In genomic region chr18:12059334-12060181, GRCh38 we compare ENCODE assay signal across 27 cellular contexts. TPM values are rescaled to one million over a fixed set of nuclear protein-coding genes. Genes with fewer than 3 reads are reported as not detected.
DNase-seq lines count a peak whose midpoint lies in the region; ATAC-seq and TF ChIP-seq lines count a peak whose summit lies in the region.
"Had no signal": no experiment of that assay in that cellular context is flagged by ENCODE, and none has a peak within 500 bp of the region (broad histone marks: within the 10 kb centered on the region; RNA-seq: fewer than 3 reads in every experiment).

No MANE protein-coding gene starts in this region.

- no peaks in the 10 kb centered on the region for H3K9me2 ChIP-seq in PC-9 (ENCODE audit: insufficient read depth)

- H3K4me3 ChIP-seq in PC-9 (no peak overlapping the region), neuronal stem cell (ENCODE audit: low read length in 2 of 2) (no peak overlapping the region), testis (no peak overlapping the region)
- H3K4me3 ChIP-seq: colonic mucosa, heart left ventricle, mucosa of descending colon, stomach had no signal

- H3K4me2 ChIP-seq in PC-9 (peak overlapping the region; percentile 65; the same call in 1 of the 2 replicates), neuronal stem cell (ENCODE audit: insufficient read depth, low read length, poor library complexity, severe bottlenecking) (no peak overlapping the region)

- no peak overlapping the region for H2AFZ ChIP-seq in PC-9
- H2AFZ ChIP-seq in neuronal stem cell (ENCODE audit: low read length) = no peak overlapping the region

- H3K36me3 ChIP-seq in PC-9 (ENCODE audit: low read depth) = no peaks in the 10 kb centered on the region
- no peaks in the 10 kb centered on the region for H3K36me3 ChIP-seq in neuronal stem cell (replicated peaks in 1 of 2; ENCODE audit: control insufficient read depth in 2 of 2, insufficient read depth in 2 of 2, low read length in 2 of 2)
- H3K36me3 ChIP-seq in testis (ENCODE audit: low read depth, missing control alignments) = no peaks in the 10 kb centered on the region
- H3K36me3 ChIP-seq: brain microvascular endothelial cell, colonic mucosa, heart left ventricle, stomach, upper lobe of left lung had no signal

- peak overlapping the region; percentile 47 for H3K23ac ChIP-seq in neuronal stem cell (ENCODE audit: low read depth, low read length, poor library complexity)

- no peak overlapping the region for H2BK120ac ChIP-seq in neuronal stem cell (ENCODE audit: low read depth, low read length)

- no peaks in the 10 kb centered on the region for H3F3A ChIP-seq in PC-9 (ENCODE audit: insufficient read depth, low read depth)

- no peaks in the 10 kb centered on the region for H3K4me1 Mint-ChIP-seq in Calu3 (ENCODE audit: low read depth, unreplicated experiment)
- H3K4me1 Mint-ChIP-seq: activated CD4-positive, alpha-beta T cell treated with anti-CD3 and anti-CD28 coated beads, Interleukin-2, amount 10 ng/mL, durations not matched to agents 7 days and 5 days had no signal

- H3K9me3 Mint-ChIP-seq in Calu3 (ENCODE audit: low read depth, unreplicated experiment) = no peaks in the 10 kb centered on the region
- H3K9me3 Mint-ChIP-seq: activated CD4-positive, alpha-beta T cell treated with anti-CD3 and anti-CD28 coated beads, Interleukin-2, amount 10 ng/mL, durations not matched to agents 7 days and 5 days; activated T-helper 2 cell treated with anti-CD3 and anti-CD28 coated beads, Interferon-gamma antibody, Interleukin-2, Interleukin-4, amounts not matched to agents 10 μg/mL and 5 μg/mL and 100 μg/mL, durations not matched to agents 14 hours and 24 hours and 36 hours had no signal

- no peak overlapping the region for H2BK15ac ChIP-seq in neuronal stem cell (ENCODE audit: low read length)

- BruUV-seq in PC-9 (replicated peaks; lab: Mats Ljungman, UMichigan) (no TSS peak), Calu3 (replicated peaks; lab: Mats Ljungman, UMichigan) (no TSS peak)

- peak overlapping the region; percentile 17 for H4K91ac ChIP-seq in neuronal stem cell (ENCODE audit: low read depth, low read length, poor library complexity)

- H3K4me1 ChIP-seq in PC-9 (replicated peaks; ENCODE audit: insufficient read depth) (no peaks in the 10 kb centered on the region), neuronal stem cell (ENCODE audit: control insufficient read depth in 2 of 2, insufficient read depth in 1 of 2, low read depth in 1 of 2, low read length in 2 of 2) (no peaks in the 10 kb centered on the region), testis (no peaks in the 10 kb centered on the region)
- H3K4me1 ChIP-seq: colonic mucosa, heart left ventricle, stomach, upper lobe of left lung had no signal

- POLR2A ChIA-PET in PC-9 (lab: Charles Lee; ENCODE audit: unreplicated experiment) = interaction anchor here (0.6 kb wide), 2 partner anchors 20 to 157 kb away, joined by 3 to 6 read pairs; no protein-coding TSS in a partner anchor

- no CpG with 5 or more reads among the region's 16 CpGs for WGBS in neuronal stem cell (ENCODE audit: extremely low coverage in 2 of 2, insufficient read length in 2 of 2, insufficient replicate concordance in 1 of 2), 2 donors
- WGBS in testis, 2 donors = 87 to 96% methylated on average over 10 to 16 of the region's 16 CpGs

- no peak overlapping the region for H3K27ac Mint-ChIP-seq in Calu3 (ENCODE audit: unreplicated experiment)
- H3K27ac Mint-ChIP-seq: activated CD4-positive, alpha-beta T cell treated with anti-CD3 and anti-CD28 coated beads, Interleukin-2, amount 10 ng/mL, durations not matched to agents 7 days and 5 days; activated T-helper 2 cell treated with anti-CD3 and anti-CD28 coated beads, Interferon-gamma antibody, Interleukin-2, Interleukin-4, amounts not matched to agents 10 μg/mL and 5 μg/mL and 100 μg/mL, durations not matched to agents 14 hours and 24 hours and 36 hours; T-helper 17 cell had no signal

- H3K27me3 ChIP-seq in PC-9 (ENCODE audit: insufficient read depth, low read depth) (no peaks in the 10 kb centered on the region), neuronal stem cell (ENCODE audit: control insufficient read depth in 3 of 3, insufficient read depth in 3 of 3, low read depth in 1 of 3, low read length in 3 of 3) (peaks cover 0 to 3% (median 0%) of the 10 kb centered on the region in 3 experiments), testis (no peaks in the 10 kb centered on the region)
- H3K27me3 ChIP-seq: brain microvascular endothelial cell, colonic mucosa, heart left ventricle, stomach, upper lobe of left lung had no signal

- H3K4me3 Mint-ChIP-seq in Calu3 (ENCODE audit: low read depth, unreplicated experiment) = no peak overlapping the region
- H3K4me3 Mint-ChIP-seq: activated CD4-positive, alpha-beta T cell treated with anti-CD3 and anti-CD28 coated beads, Interleukin-2, amount 10 ng/mL, durations not matched to agents 7 days and 5 days; T-helper 17 cell had no signal

- ATAC-seq in HG03097 (IDR thresholded peaks at IDR 0.05; ENCODE audit: low FRiP score, unreplicated experiment) = no peak
- ATAC-seq: left ventricle myocardium superior, mucosa of descending colon, T-helper 17 cell had no signal

- H3K27ac ChIP-seq in PC-9 (no peak overlapping the region), neuronal stem cell (replicated peaks; ENCODE audit: low read length) (no peak overlapping the region), testis (no peak overlapping the region)
- H3K27ac ChIP-seq: brain microvascular endothelial cell, colonic mucosa, heart left ventricle, stomach had no signal

- DNase-seq in D341Med (ENCODE audit: low spot score) (peak; percentile 38), NAMALWA (ENCODE audit: low spot score) (peak; percentile 20), PC-9 (no peak), neuronal stem cell (ENCODE audit: low spot score) (no peak), testis (no peak), inferior parietal cortex (ENCODE audit: extremely low spot score) (no peak), Calu3 (no peak)
- DNase-seq: activated CD4-positive, alpha-beta T cell treated with anti-CD3 and anti-CD28 coated beads, Interleukin-2, amount 10 ng/mL, durations not matched to agents 7 days and 5 days; brain microvascular endothelial cell; colonic mucosa; COR-L47; heart left ventricle; KG1; left ventricle myocardium superior; NCI-H187 treated with DMSO at 0.1 percent for 48 hours; NCI-H510A treated with DMSO at 0.1 percent for 48 hours; SIG-M5; small intestine; stimulated activated CD4-positive, alpha-beta T cell treated with anti-CD3 and anti-CD28 coated beads, Interleukin-2, amount 100 ng/mL, for 48 hours; stomach; T-helper 17 cell had no signal

- H3K9ac ChIP-seq in neuronal stem cell (ENCODE audit: low read depth, low read length, poor library complexity) = no peak overlapping the region

- H4K20me1 ChIP-seq in PC-9 (ENCODE audit: insufficient read depth) = no peaks in the 10 kb centered on the region

- no peak for TF ChIP-seq POLR2A in testis (IDR thresholded peaks at IDR 0.05)

- H3K18ac ChIP-seq in neuronal stem cell (ENCODE audit: low read length) = peak overlapping the region; percentile 52

- TF ChIP-seq CTCF in PC-9 (conservative IDR thresholded peaks at IDR 0.05) (no peak), testis (IDR thresholded peaks at IDR 0.05) (no peak), Calu3 (IDR thresholded peaks at IDR 0.05; ENCODE audit: unreplicated experiment) (no peak)

- H3K27me3 Mint-ChIP-seq in Calu3 (ENCODE audit: unreplicated experiment) = peaks cover 15% of the 10 kb centered on the region
- H3K27me3 Mint-ChIP-seq: activated CD4-positive, alpha-beta T cell treated with anti-CD3 and anti-CD28 coated beads, Interleukin-2, amount 10 ng/mL, durations not matched to agents 7 days and 5 days had no signal

- CTCF ChIA-PET in PC-9 (lab: Charles Lee) (interaction anchor here (0.6 to 0.7 kb wide), 3 partner anchors 17 to 268 kb away, joined by 3 to 13 read pairs (median 3); no protein-coding TSS in a partner anchor), Calu3 (lab: Charles Lee) (interaction anchor here (0.8 to 1.5 kb wide), 2 partner anchors 11 to 15 kb away, joined by 3 read pairs; no protein-coding TSS in a partner anchor)

- H2AK5ac ChIP-seq in neuronal stem cell (ENCODE audit: low read depth, low read length) = peak overlapping the region; percentile 61

- peak overlapping the region; percentile 49 for H2BK12ac ChIP-seq in neuronal stem cell (ENCODE audit: low read length)

- H3K79me2 ChIP-seq in PC-9 (ENCODE audit: low read depth) = no peaks in the 10 kb centered on the region

- H2BK5ac ChIP-seq in neuronal stem cell (ENCODE audit: low read length) = no peak overlapping the region

- no peaks in the 10 kb centered on the region for H3K79me1 ChIP-seq in neuronal stem cell (ENCODE audit: low read depth, low read length)

- no peak overlapping the region for H3K4ac ChIP-seq in neuronal stem cell (ENCODE audit: low read length)

- H4K8ac ChIP-seq in neuronal stem cell (ENCODE audit: low read depth, low read length) = no peak overlapping the region

- no peaks in the 10 kb centered on the region for H3K36me3 Mint-ChIP-seq in Calu3 (ENCODE audit: insufficient read depth, unreplicated experiment)

- intact Hi-C loops in PC-9 (cut with micrococcal nuclease; ENCODE audit: unreplicated experiment) = no loop called here
- intact Hi-C loops in testis (cut with DNase I; ENCODE audit: low total_unique reads) = no loop called here
- intact Hi-C loops in Calu3 (cut with micrococcal nuclease; ENCODE audit: unreplicated experiment) = no loop called here

- H3K9me3 ChIP-seq in PC-9 (ENCODE audit: insufficient read depth, low read depth) = no peaks in the 10 kb centered on the region
- H3K9me3 ChIP-seq in neuronal stem cell (replicated peaks in 1 of 2; ENCODE audit: control insufficient read depth in 2 of 2, insufficient read depth in 1 of 2, low read depth in 1 of 2, low read length in 2 of 2) = no peaks in the 10 kb centered on the region
- no peaks in the 10 kb centered on the region for H3K9me3 ChIP-seq in testis
- H3K9me3 ChIP-seq: colonic mucosa, heart left ventricle, mucosa of descending colon, stomach, upper lobe of left lung had no signal

- H3K14ac ChIP-seq in neuronal stem cell (ENCODE audit: low read length) = peak overlapping the region; percentile 79

RNA-seq across cellular contexts. Expression of gene ANKRD62, which starts 34.1 kb away (rescaled TPM):
- total RNA-seq in PC-9 (2021) (0.20 TPM in 1 of 2 replicates, not detected in the other), testis (10 to 100 TPM; 25.5 to 56.8 TPM), Calu3 (2022) (not detected in 2 replicates)
- polyA plus RNA-seq in neuronal stem cell (2013, experiment 1 of 2) = not detected
- not detected for polyA plus RNA-seq in neuronal stem cell (2013, experiment 2 of 2)
- 2.8 TPM for polyA plus RNA-seq in testis (ENCODE audit: insufficient read depth, low read depth, low replicate concordance)
- total RNA-seq: activated CD4-positive, alpha-beta T cell treated with anti-CD3 and anti-CD28 coated beads, Interleukin-2, amount 10 ng/mL, durations not matched to agents 7 days and 5 days; activated T-helper 2 cell treated with anti-CD3 and anti-CD28 coated beads, Interferon-gamma antibody, Interleukin-2, Interleukin-4, amounts not matched to agents 10 μg/mL and 5 μg/mL and 100 μg/mL, durations not matched to agents 14 hours and 24 hours and 36 hours; heart left ventricle; left ventricle myocardium superior; pulmonary artery endothelial cell; T-helper 17 cell had no signal
- polyA plus RNA-seq: heart left ventricle, neural cell, stomach had no signal

Comparison
In these comparisons a context has a peak if more than half of its experiments do, and no peak if none do; other contexts are left out.
1. DNase-seq: peak in D341Med (single experiment) and NAMALWA (single experiment); none in PC-9 (0 of 2), neuronal stem cell (single experiment), testis (single experiment), inferior parietal cortex (single experiment) and Calu3 (single experiment).
2. RNA of gene ANKRD62, which starts 34.1 kb away (total RNA-seq): 25.5 to 56.8 TPM in testis; 0.20 TPM in PC-9 and not detected in Calu3; every median in the first group is over 10 times any median in the second.